ENCODE assay signal across 21 cellular contexts in the genomic region with DNA sequence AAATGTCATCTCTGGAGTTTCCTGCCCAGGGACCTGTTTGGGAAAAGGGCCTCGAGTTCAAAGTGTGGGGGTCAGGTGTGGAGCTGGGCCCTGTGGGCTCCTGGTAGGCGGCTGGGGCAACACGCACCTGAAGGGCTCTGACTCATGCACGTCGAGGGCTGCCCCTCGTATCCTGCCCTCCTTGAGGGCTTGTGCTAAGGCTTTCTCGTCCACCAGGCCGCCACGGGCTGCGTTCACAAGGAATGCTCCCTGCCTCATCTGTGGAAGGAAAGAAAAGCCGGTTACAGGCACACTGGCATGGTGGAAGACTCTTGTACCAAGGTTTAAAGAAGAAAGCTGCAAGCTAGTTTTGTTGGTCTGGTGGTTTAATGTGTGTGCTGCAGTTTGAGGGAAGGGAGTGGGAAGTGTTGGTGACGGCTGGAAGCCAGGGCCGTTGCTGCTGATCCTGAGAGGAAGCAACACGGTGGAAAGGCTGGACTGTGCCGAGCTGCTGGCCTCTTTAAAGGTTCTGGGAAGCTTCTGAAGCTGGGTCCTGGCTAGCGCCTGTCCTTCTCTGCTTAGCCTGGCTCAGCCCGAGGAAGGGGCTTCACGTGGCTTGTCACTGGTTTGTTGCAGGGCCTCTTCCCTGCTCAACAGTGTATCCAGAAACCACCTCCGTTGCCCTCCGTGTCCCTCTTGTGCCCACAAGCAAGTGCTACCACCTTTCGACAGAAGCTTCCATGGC. TPM values are rescaled to one million over a fixed set of nuclear protein-coding genes. Genes with fewer than 3 reads are reported as not detected.
DNase-seq lines count a peak whose midpoint lies in the region; ATAC-seq and TF ChIP-seq lines count a peak whose summit lies in the region.
"Had no signal": no experiment of that assay in that cellular context is flagged by ENCODE, and none has a peak within 500 bp of the region (broad histone marks: within the 10 kb centered on the region; RNA-seq: fewer than 3 reads in every experiment).

No MANE protein-coding gene starts in this region.

- intact Hi-C loops in ascending aorta (cut with DNase I), result loop anchor here (2.0 kb wide), 1 partner anchor 37 kb away; no protein-coding TSS in a partner anchor

- no peak overlapping the region for H3K4me3 Mint-ChIP-seq in activated T-cell treated with anti-CD3 and anti-CD28 coated beads, Interleukin-2, amount 50 U/mL, for 72 hours
- H3K4me3 Mint-ChIP-seq: naive thymus-derived CD4-positive, alpha-beta T cell had no signal

- H3K27me3 ChIP-seq in ascending aorta (no peaks in the 10 kb centered on the region), suprapubic skin (no peaks in the 10 kb centered on the region)
- H3K27me3 ChIP-seq: BLaER1 treated with 17β-estradiol and CSF1 and Interleukin-3, amounts not matched to agents 10 nM and 100 nM had no signal

- no peaks in the 10 kb centered on the region for H3K4me1 Mint-ChIP-seq in activated T-cell treated with anti-CD3 and anti-CD28 coated beads, Interleukin-2, amount 50 U/mL, for 72 hours (ENCODE audit: low read depth)
- H3K4me1 Mint-ChIP-seq: naive thymus-derived CD4-positive, alpha-beta T cell had no signal

- H3K36me3 Mint-ChIP-seq in activated T-cell treated with anti-CD3 and anti-CD28 coated beads, Interleukin-2, amount 50 U/mL, for 72 hours (ENCODE audit: insufficient read depth in 2 of 2), result peaks cover 0 to 2% of the 10 kb centered on the region in 2 donors

- H3K27ac ChIP-seq in ascending aorta (peak overlapping the region; percentile 16 to 35), suprapubic skin (peak overlapping the region; percentile 10)
- H3K27ac ChIP-seq: A549; BLaER1 treated with 17β-estradiol and CSF1 and Interleukin-3, amounts not matched to agents 10 nM and 100 nM had no signal

- WGBS in suprapubic skin, result 89% methylated on average over 20 of the region's 21 CpGs

- H3K9me3 ChIP-seq in ascending aorta, result no peaks in the 10 kb centered on the region
- no peaks in the 10 kb centered on the region for H3K9me3 ChIP-seq in suprapubic skin
- H3K9me3 ChIP-seq: A549; BLaER1 treated with 17β-estradiol and CSF1 and Interleukin-3, amounts not matched to agents 10 nM and 100 nM had no signal

- peaks cover 66 to 85% of the 10 kb centered on the region in 2 donors for H3K36me3 ChIP-seq in ascending aorta
- H3K36me3 ChIP-seq in suprapubic skin, result peaks cover 88% of the 10 kb centered on the region

- TF ChIP-seq CTCF in ascending aorta (IDR thresholded peaks at IDR 0.05), result no peak
- TF ChIP-seq CTCF in suprapubic skin (IDR thresholded peaks at IDR 0.05), result no peak

- H3K27me3 Mint-ChIP-seq in activated T-cell treated with anti-CD3 and anti-CD28 coated beads, Interleukin-2, amount 50 U/mL, for 72 hours (ENCODE audit: low read depth), result no peaks in the 10 kb centered on the region
- H3K27me3 Mint-ChIP-seq: naive thymus-derived CD4-positive, alpha-beta T cell had no signal

- no peak overlapping the region for H3K27ac Mint-ChIP-seq in activated T-cell treated with anti-CD3 and anti-CD28 coated beads, Interleukin-2, amount 50 U/mL, for 72 hours

- TF ChIP-seq EP300 in suprapubic skin (IDR thresholded peaks at IDR 0.05), result no peak

- H3K4me1 ChIP-seq in ascending aorta (peaks cover 11 to 33% of the 10 kb centered on the region in 2 donors), suprapubic skin (peaks cover 15% of the 10 kb centered on the region)
- H3K4me1 ChIP-seq: A549 had no signal

- H3K9me3 Mint-ChIP-seq in activated T-cell treated with anti-CD3 and anti-CD28 coated beads, Interleukin-2, amount 50 U/mL, for 72 hours, result no peaks in the 10 kb centered on the region

- DNase-seq in activated T-cell treated with anti-CD3 and anti-CD28 coated beads, Interleukin-2, amount 50 U/mL, for 48 hours, result peak; percentile 10 to 13
- no peak for DNase-seq in activated T-cell treated with anti-CD3 and anti-CD28 coated beads, Interleukin-2, amount 50 U/mL, for 72 hours
- DNase-seq in ascending aorta (ENCODE audit: low spot score in 2 of 2) (peak in 1 of 2 donors; percentile 58), left lobe of liver (ENCODE audit: low spot score) (peak; percentile 43), suprapubic skin (ENCODE audit: low spot score in 2 of 2) (no peak), NCI-H1417 treated with DMSO at 0.1 percent for 48 hours (lab: John Stamatoyannopoulos, UW) (no peak), SIG-M5 (lab: John Stamatoyannopoulos, UW) (no peak)
- DNase-seq: activated CD4-positive, alpha-beta T cell treated with anti-CD3 and anti-CD28 coated beads, Interleukin-2, amount 50 U/mL, for 4 hours; activated effector memory CD4-positive, alpha-beta T cell treated with Interleukin-2 at 50 U/mL for 16 hours; amniotic stem cell; DMS 273 treated with DMSO at 0.1 percent for 48 hours; foreskin melanocyte; NCI-H146; NCI-H2227 treated with DMSO at 0.1 percent for 48 hours; NK-92 treated with Interleukin-12 subunit alpha and Interleukin-12 subunit beta, amount 100 ng/mL, for 24 hours; stimulated activated naive CD4-positive, alpha-beta T cell; SW 1271 had no signal

- ATAC-seq in activated T-cell treated with anti-CD3 and anti-CD28 coated beads, Interleukin-2, amount 50 U/mL, for 72 hours (replicated peaks in 1 of 2), result no peak
- ATAC-seq in left lobe of liver (no peak), HG02884 (IDR thresholded peaks at IDR 0.05; ENCODE audit: unreplicated experiment) (no peak)
- ATAC-seq: naive thymus-derived CD4-positive, alpha-beta T cell had no signal

- no peak for TF ChIP-seq POLR2A in suprapubic skin (IDR thresholded peaks at IDR 0.05)

- H3K4me3 ChIP-seq in ascending aorta, result no peak overlapping the region
- H3K4me3 ChIP-seq in suprapubic skin, result no peak overlapping the region
- H3K4me3 ChIP-seq: A549; BLaER1 treated with 17β-estradiol and CSF1 and Interleukin-3, amounts not matched to agents 10 nM and 100 nM had no signal

RNA-seq across cellular contexts. Expression of a gene that starts 52.0 kb away (rescaled TPM):
- total RNA-seq in activated T-cell treated with anti-CD3 and anti-CD28 coated beads, Interleukin-2, amount 50 U/mL, for 72 hours, result 10 to 100 TPM; 15.0 to 16.0 TPM
- total RNA-seq in ascending aorta (24.7 TPM), left lobe of liver (11.6 TPM), suprapubic skin (10 to 100 TPM; 21.2 to 37.9 (median 30.2) TPM)

Comparison
In these comparisons a context has a peak if more than half of its experiments do, and no peak if none do; other contexts are left out.
1. DNase-seq: peak in activated T-cell treated with anti-CD3 and anti-CD28 coated beads, Interleukin-2, amount 50 U/mL, for 48 hours (2 of 2) and left lobe of liver (single experiment); none in activated T-cell treated with anti-CD3 and anti-CD28 coated beads, Interleukin-2, amount 50 U/mL, for 72 hours (0 of 2), suprapubic skin (0 of 2), NCI-H1417 treated with DMSO at 0.1 percent for 48 hours (single experiment) and SIG-M5 (single experiment).